Comparison of ENCODE assay signal across 24 cellular contexts in genomic region chrX:119614776-119615175, GRCh38.
"Had no signal": no experiment of that assay in that cellular context is flagged by ENCODE, and none has a peak within 500 bp of the region (broad histone marks: within the 10 kb centered on the region; RNA-seq: fewer than 3 reads in every experiment).

No MANE protein-coding gene starts in this region.

- H3K36me3 Mint-ChIP-seq: memory B cell had no signal

- H3K4me3 Mint-ChIP-seq: dendritic cell treated with granulocyte-macrophage colony-stimulating factor and Interleukin-4, amounts not matched to agents 40 ng/mL and 50 ng/mL, for 4 days; endodermal cell; memory B cell; stimulated activated memory B cell treated with anti-CD40 and anti-IgM and Interleukin-4, amounts not matched to agents 10 μg/mL and 1 μg/mL and 100 μg/mL, for 72 hours had no signal

- H3K9me3 ChIP-seq: colonic mucosa, gastrocnemius medialis, lower lobe of right lung, ovary, psoas muscle, spleen, stomach, thyroid gland, vagina had no signal

- ATAC-seq: esophagus mucosa; gastrocnemius medialis; left ventricle myocardium superior; lower lobe of right lung; psoas muscle; right cardiac atrium; stimulated activated memory B cell treated with anti-CD40 and anti-IgM and Interleukin-4, amounts not matched to agents 10 μg/mL and 1 μg/mL and 100 μg/mL, for 72 hours had no signal

- H3K27me3 ChIP-seq: colonic mucosa, gastrocnemius medialis, ovary, spleen, stomach, thyroid gland, vagina had no signal

- H3K4me3 ChIP-seq: colonic mucosa, gastrocnemius medialis, lower lobe of right lung, ovary, psoas muscle, skin epidermis, spleen, stomach, thyroid gland, vagina had no signal

- DNase-seq: colonic mucosa; effector CD8-positive, alpha-beta T cell; endodermal cell; foreskin fibroblast; gastrocnemius medialis; head of caudate nucleus; left ventricle myocardium superior; lower lobe of right lung; occipital lobe; ovary; posterior cingulate gyrus; psoas muscle; right cardiac atrium; spleen; stimulated activated CD4-positive, alpha-beta T cell treated with anti-CD3 and anti-CD28 coated beads, Interleukin-4, amount 100 ng/mL, for 4 hours; stomach; thyroid gland had no signal

- H3K27ac Mint-ChIP-seq: dendritic cell treated with granulocyte-macrophage colony-stimulating factor and Interleukin-4, amounts not matched to agents 40 ng/mL and 50 ng/mL, for 4 days; endodermal cell; memory B cell; stimulated activated memory B cell treated with anti-CD40 and anti-IgM and Interleukin-4, amounts not matched to agents 10 μg/mL and 1 μg/mL and 100 μg/mL, for 72 hours had no signal

- H3K27me3 Mint-ChIP-seq: dendritic cell treated with granulocyte-macrophage colony-stimulating factor and Interleukin-4, amounts not matched to agents 40 ng/mL and 50 ng/mL, for 4 days; memory B cell; stimulated activated memory B cell treated with anti-CD40 and anti-IgM and Interleukin-4, amounts not matched to agents 10 μg/mL and 1 μg/mL and 100 μg/mL, for 72 hours had no signal

- H3K27ac ChIP-seq: colonic mucosa, epithelial cell of prostate, gastrocnemius medialis, lower lobe of right lung, ovary, psoas muscle, skin epidermis, stomach, thyroid gland, vagina had no signal

- H3K36me3 ChIP-seq: colonic mucosa, gastrocnemius medialis, lower lobe of right lung, ovary, spleen, stomach, thyroid gland, vagina had no signal

- H3K9me3 Mint-ChIP-seq: dendritic cell treated with granulocyte-macrophage colony-stimulating factor and Interleukin-4, amounts not matched to agents 40 ng/mL and 50 ng/mL, for 4 days; memory B cell; stimulated activated memory B cell treated with anti-CD40 and anti-IgM and Interleukin-4, amounts not matched to agents 10 μg/mL and 1 μg/mL and 100 μg/mL, for 72 hours had no signal

- H3K4me1 Mint-ChIP-seq: endodermal cell had no signal

- H3K4me1 ChIP-seq: colonic mucosa, gastrocnemius medialis, lower lobe of right lung, psoas muscle, stomach, thyroid gland, vagina had no signal
